In the genomic region with DNA sequence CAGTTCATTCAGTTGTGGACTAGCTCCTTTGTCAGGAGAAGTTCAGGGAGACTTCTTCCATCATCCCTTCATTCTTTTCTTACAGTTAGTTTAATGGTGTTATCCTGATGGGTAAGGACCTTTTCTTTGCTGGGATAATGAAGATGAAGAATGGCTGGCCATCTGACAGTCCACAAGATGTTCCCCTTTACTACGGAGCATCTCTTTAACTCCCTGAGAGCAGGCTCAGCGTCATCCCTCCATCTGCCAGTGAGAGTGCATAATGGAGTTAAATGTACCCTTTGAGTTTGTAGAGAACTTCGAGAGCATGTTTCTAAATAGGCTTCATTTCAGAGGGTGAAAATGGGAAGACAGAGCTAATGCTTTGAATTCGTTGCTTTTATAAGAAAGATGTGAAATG, we compare ENCODE assay signal across 8 cellular contexts. TPM values are rescaled to one million over a fixed set of nuclear protein-coding genes. Genes with fewer than 3 reads are reported as not detected.
DNase-seq lines count a peak whose midpoint lies in the region; ATAC-seq, FAIRE-seq and TF ChIP-seq lines count a peak whose summit lies in the region.

No MANE protein-coding gene starts in this region.

- H3K4me1 Mint-ChIP-seq in activated naive CD4-positive, alpha-beta T cell treated with anti-CD3 and anti-CD28 coated beads, Interleukin-2, amount 50 U/mL, for 24 hours = peaks cover 49% of the 10 kb centered on the region
- H3K4me1 Mint-ChIP-seq in brain = peaks cover 55% of the 10 kb centered on the region

- ATAC-seq in lower lobe of right lung (no peak), upper lobe of left lung (ENCODE audit: low FRiP score in 2 of 2) (no peak), GM18520 (IDR thresholded peaks at IDR 0.05; ENCODE audit: unreplicated experiment) (no peak)

- peak overlapping the region; percentile 100 for H3K4me3 Mint-ChIP-seq in activated naive CD4-positive, alpha-beta T cell treated with anti-CD3 and anti-CD28 coated beads, Interleukin-2, amount 50 U/mL, for 24 hours
- H3K4me3 Mint-ChIP-seq in brain = peak overlapping the region; percentile 95 to 99 (median 97)

- peaks cover 43% of the 10 kb centered on the region for H3K4me1 ChIP-seq in lower lobe of right lung
- H3K4me1 ChIP-seq in upper lobe of left lung = peaks cover 33 to 65% (median 34%) of the 10 kb centered on the region in 4 donors

- intact Hi-C loops in lower lobe of right lung (cut with DNase I) = no loop called here

- H3K27ac ChIP-seq in lower lobe of right lung = peak overlapping the region; percentile 99
- peak overlapping the region in 2 of 4 donors; percentile 99 to 100 for H3K27ac ChIP-seq in upper lobe of left lung

- DNase-seq in activated naive CD4-positive, alpha-beta T cell (lab: John Stamatoyannopoulos, UW) = no peak
- DNase-seq in NCI-H526 treated with DMSO at 0.1 percent for 48 hours (lab: John Stamatoyannopoulos, UW) (peak; percentile 5), lower lobe of right lung (no peak), upper lobe of left lung (peak in 1 of 2 donors; percentile 36), RCC 7860 (ENCODE audit: low spot score) (no peak)

- no peaks in the 10 kb centered on the region for H3K9me3 Mint-ChIP-seq in activated naive CD4-positive, alpha-beta T cell treated with anti-CD3 and anti-CD28 coated beads, Interleukin-2, amount 50 U/mL, for 24 hours
- H3K9me3 Mint-ChIP-seq in brain = peaks cover 0 to 3% (median 0%) of the 10 kb centered on the region in 5 experiments

- H3K36me3 ChIP-seq in lower lobe of right lung = no peaks in the 10 kb centered on the region
- H3K36me3 ChIP-seq in upper lobe of left lung = peaks cover 0 to under 1% (median 0%) of the 10 kb centered on the region in 4 donors

- TF ChIP-seq CTCF in brain (conservative IDR thresholded peaks at IDR 0.05) (no peak), lower lobe of right lung (IDR thresholded peaks at IDR 0.05) (no peak), upper lobe of left lung (IDR thresholded peaks at IDR 0.05) (no peak)

- no peak for FAIRE-seq in RCC 7860 (lab: Jason Lieb, UNC)

- no peak for TF ChIP-seq POLR2A in upper lobe of left lung (IDR thresholded peaks at IDR 0.05)

- H3K27me3 Mint-ChIP-seq in activated naive CD4-positive, alpha-beta T cell treated with anti-CD3 and anti-CD28 coated beads, Interleukin-2, amount 50 U/mL, for 24 hours = no peaks in the 10 kb centered on the region
- peaks cover 9% of the 10 kb centered on the region for H3K27me3 Mint-ChIP-seq in brain

- no peak for TF ChIP-seq EP300 in upper lobe of left lung (IDR thresholded peaks at IDR 0.05)

- H3K4me3 ChIP-seq in lower lobe of right lung (peak overlapping the region; percentile 94), upper lobe of left lung (peak overlapping the region in 3 of 4 donors; percentile 68 to 91 (median 88))

- 0% methylated on average over 4 of the region's 4 CpGs for WGBS in upper lobe of left lung, 2 donors

- H3K27me3 ChIP-seq in lower lobe of right lung (ENCODE audit: low read depth) (no peaks in the 10 kb centered on the region), upper lobe of left lung (no peaks in the 10 kb centered on the region)

- no peaks in the 10 kb centered on the region for H3K9me3 ChIP-seq in lower lobe of right lung
- H3K9me3 ChIP-seq in upper lobe of left lung = no peaks in the 10 kb centered on the region

- peak overlapping the region; percentile 20 for H3K27ac Mint-ChIP-seq in activated naive CD4-positive, alpha-beta T cell treated with anti-CD3 and anti-CD28 coated beads, Interleukin-2, amount 50 U/mL, for 24 hours
- peak overlapping the region; percentile 44 to 99 (median 98) for H3K27ac Mint-ChIP-seq in brain

- H3K36me3 Mint-ChIP-seq in activated naive CD4-positive, alpha-beta T cell treated with anti-CD3 and anti-CD28 coated beads, Interleukin-2, amount 50 U/mL, for 24 hours = peaks cover 9% of the 10 kb centered on the region
- peaks cover 42% of the 10 kb centered on the region for H3K36me3 Mint-ChIP-seq in brain

RNA-seq across cellular contexts. Expression of gene EP300, which starts 1.6 kb away (rescaled TPM):
- polyA plus RNA-seq in brain (ENCODE audit: insufficient read depth, low read depth, low replicate concordance) = 24.3 TPM
- total RNA-seq in lower lobe of right lung (73.7 TPM), upper lobe of left lung (100 to 1,000 TPM in 2 of 6 donors, 10 to 100 TPM in 4; 66.3 to 257 (median 86.1) TPM)
